Comparison of ENCODE assay signal across 16 cellular contexts in the genomic region with DNA sequence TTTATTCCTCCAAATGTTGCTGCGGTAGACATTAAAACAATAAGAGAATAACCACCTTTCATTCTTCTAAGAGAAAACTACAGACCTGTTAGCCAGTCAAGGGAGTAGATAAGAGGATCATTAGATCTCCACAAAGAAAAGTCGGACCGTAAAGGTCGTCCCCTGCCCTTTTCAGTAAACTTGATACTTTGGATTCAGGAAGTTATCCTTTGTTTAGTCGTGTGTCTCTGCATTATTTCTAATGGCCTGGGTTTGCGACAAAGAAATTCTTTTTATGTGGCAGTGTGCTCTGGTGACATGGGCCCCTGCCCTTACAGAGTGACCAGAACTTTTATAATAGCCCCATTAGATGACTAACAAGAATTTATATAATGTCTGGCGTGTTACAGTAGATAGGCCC.
"Had no signal": no experiment of that assay in that cellular context is flagged by ENCODE, and none has a peak within 500 bp of the region (broad histone marks: within the 10 kb centered on the region; RNA-seq: fewer than 3 reads in every experiment).

No MANE protein-coding gene starts in this region.

- H3K4me3 ChIP-seq: gastroesophageal sphincter, testis had no signal

- H3K9me3 Mint-ChIP-seq: activated naive CD8-positive, alpha-beta T cell treated with anti-CD3 and anti-CD28 coated beads for 36 hours; activated T-cell treated with anti-CD3 and anti-CD28 coated beads, Interleukin-2, amount 50 U/mL, for 4 hours had no signal

- H3K4me3 Mint-ChIP-seq: activated naive CD8-positive, alpha-beta T cell treated with anti-CD3 and anti-CD28 coated beads for 36 hours; activated T-cell treated with anti-CD3 and anti-CD28 coated beads, Interleukin-2, amount 50 U/mL, for 4 hours had no signal

- H3K27ac Mint-ChIP-seq: activated naive CD8-positive, alpha-beta T cell treated with anti-CD3 and anti-CD28 coated beads for 36 hours had no signal

- H3K27me3 Mint-ChIP-seq: activated naive CD8-positive, alpha-beta T cell treated with anti-CD3 and anti-CD28 coated beads for 36 hours had no signal

- ATAC-seq: activated T-cell treated with anti-CD3 and anti-CD28 coated beads, Interleukin-2, amount 50 U/mL, for 4 hours; gastroesophageal sphincter; lower lobe of right lung; stimulated activated naive CD8-positive, alpha-beta T cell treated with anti-CD3 and anti-CD28 coated beads, Interleukin-15, Interleukin-2, amounts not matched to agents 100 U/mL and 50 U/mL, for 24 hours had no signal

- H3K9me3 ChIP-seq: gastroesophageal sphincter, lower lobe of right lung, testis had no signal

- H3K27ac ChIP-seq: lower lobe of right lung, parathyroid adenoma, testis had no signal

- DNase-seq: activated CD4-positive, alpha-beta T cell treated with anti-CD3 and anti-CD28 coated beads for 1 hour; activated CD4-positive, alpha-beta T cell treated with anti-CD3 and anti-CD28 coated beads, Interleukin-2, amount 50 U/mL, for 48 hours; activated gamma-delta T cell treated with Interleukin-2 at 50 U/mL for 16 hours; activated naive CD8-positive, alpha-beta T cell treated with anti-CD3 and anti-CD28 coated beads for 36 hours; activated T-cell treated with anti-CD3 and anti-CD28 coated beads, Interleukin-2, amount 50 U/mL, for 4 hours; effector CD4-positive, alpha-beta T cell; hippocampal formation; lower lobe of right lung; retina; stimulated activated CD4-positive, alpha-beta T cell treated with anti-CD3 and anti-CD28 coated beads, Interleukin-4, amount 100 ng/mL, for 1 hour; stimulated activated CD8-positive, alpha-beta memory T cell treated with anti-CD3 and anti-CD28 coated beads, Interleukin-4, amount 100 ng/mL, for 48 hours; stimulated activated naive CD8-positive, alpha-beta T cell treated with anti-CD3 and anti-CD28 coated beads, Interleukin-15, Interleukin-2, amounts not matched to agents 100 U/mL and 50 U/mL, for 24 hours; T1000; testis had no signal
